ENCODE assay signal across 13 cellular contexts in genomic region chr2:6186332-6187100, GRCh38.
DNase-seq lines count a peak whose midpoint lies in the region; ATAC-seq and TF ChIP-seq lines count a peak whose summit lies in the region.
"Had no signal": no experiment of that assay in that cellular context is flagged by ENCODE, and none has a peak within 500 bp of the region (broad histone marks: within the 10 kb centered on the region; RNA-seq: fewer than 3 reads in every experiment).

No MANE protein-coding gene starts in this region.

- no peak overlapping the region for H3K9ac ChIP-seq in neuronal stem cell (ENCODE audit: low read depth, low read length, poor library complexity)

- H2BK12ac ChIP-seq in neuronal stem cell (ENCODE audit: low read length), result no peak overlapping the region

- H3K18ac ChIP-seq in neuronal stem cell (ENCODE audit: low read length), result no peak overlapping the region

- H3K4me3 ChIP-seq in RWPE2 (ENCODE audit: severe bottlenecking) (no peak overlapping the region), neuronal stem cell (ENCODE audit: low read length in 2 of 2) (no peak overlapping the region)
- H3K4me3 ChIP-seq: esophagus squamous epithelium had no signal

- no peak overlapping the region for H3K4ac ChIP-seq in neuronal stem cell (ENCODE audit: low read length)

- no peak overlapping the region for H4K8ac ChIP-seq in neuronal stem cell (ENCODE audit: low read depth, low read length)

- peak; percentile 66 for DNase-seq in Caki2 (ENCODE audit: low read depth)
- no peak for DNase-seq in RWPE2 (ENCODE audit: low spot score)
- DNase-seq in cardiac septum (ENCODE audit: low spot score), result peak; percentile 79
- DNase-seq in neuronal stem cell (ENCODE audit: low spot score), result no peak
- DNase-seq in NCI-H1417 (lab: John Stamatoyannopoulos, UW), result no peak
- no peak for DNase-seq in GM19240 (ENCODE audit: insufficient read length, low spot score)
- no peak for DNase-seq in stimulated activated CD4-positive, alpha-beta T cell treated with anti-CD3 and anti-CD28 coated beads, Interleukin-4, amount 100 ng/mL, for 1 hour
- DNase-seq: activated CD4-positive, alpha-beta T cell treated with anti-CD3 and anti-CD28 coated beads, Interleukin-2, amount 10 ng/mL, durations not matched to agents 7 days and 5 days; activated naive CD4-positive, alpha-beta T cell treated with anti-CD3 and anti-CD28 coated beads, Interleukin-2, amount 50 U/mL, for 16 hours; AML-193; esophagus squamous epithelium; NCI-H2029 had no signal

- ATAC-seq in RWPE2 (ENCODE audit: low read depth) (peak; percentile 98), GM18873 (IDR thresholded peaks at IDR 0.05; ENCODE audit: low FRiP score, unreplicated experiment) (no peak)

- H3K23ac ChIP-seq in neuronal stem cell (ENCODE audit: low read depth, low read length, poor library complexity), result no peak overlapping the region

- H3K14ac ChIP-seq in neuronal stem cell (ENCODE audit: low read length), result no peak overlapping the region

- H3K27me3 ChIP-seq in RWPE2 (ENCODE audit: insufficient read depth, poor library complexity, severe bottlenecking) (no peaks in the 10 kb centered on the region), neuronal stem cell (ENCODE audit: control insufficient read depth in 3 of 3, insufficient read depth in 3 of 3, low read depth in 1 of 3, low read length in 3 of 3) (no peaks in the 10 kb centered on the region)
- H3K27me3 ChIP-seq: esophagus squamous epithelium had no signal

- WGBS in neuronal stem cell (ENCODE audit: extremely low coverage in 2 of 2, insufficient read length in 2 of 2, insufficient replicate concordance in 1 of 2), 2 donors, result no CpG with 5 or more reads among the region's 7 CpGs

- H3K27ac ChIP-seq in RWPE2 (ENCODE audit: poor library complexity, severe bottlenecking) (peak overlapping the region; percentile 79), neuronal stem cell (replicated peaks; ENCODE audit: low read length) (no peak overlapping the region)

- H3K4me2 ChIP-seq in neuronal stem cell (ENCODE audit: insufficient read depth, low read length, poor library complexity, severe bottlenecking), result no peak overlapping the region

- in situ Hi-C loops in Caki2 (cut with HindIII; ENCODE audit: low pct_unique_long_range_greater_than_20kb, low sequenced_read_pairs), result no loop called here

- H2BK120ac ChIP-seq in neuronal stem cell (ENCODE audit: low read depth, low read length), result no peak overlapping the region

- H3K4me1 ChIP-seq in RWPE2 (ENCODE audit: insufficient read depth, poor library complexity, severe bottlenecking), result peaks cover 15% of the 10 kb centered on the region
- H3K4me1 ChIP-seq in neuronal stem cell (ENCODE audit: control insufficient read depth in 2 of 2, insufficient read depth in 1 of 2, low read depth in 1 of 2, low read length in 2 of 2), result peaks cover 11 to 28% of the 10 kb centered on the region in 2 donors
- H3K4me1 ChIP-seq: esophagus squamous epithelium had no signal

- H3K36me3 ChIP-seq in RWPE2 (ENCODE audit: low read depth) (no peaks in the 10 kb centered on the region), neuronal stem cell (replicated peaks in 1 of 2; ENCODE audit: control insufficient read depth in 2 of 2, insufficient read depth in 2 of 2, low read length in 2 of 2) (no peaks in the 10 kb centered on the region)
- H3K36me3 ChIP-seq: esophagus squamous epithelium had no signal

- peak overlapping the region; percentile 6 for H2AK5ac ChIP-seq in neuronal stem cell (ENCODE audit: low read depth, low read length)

- no peak overlapping the region for H2BK5ac ChIP-seq in neuronal stem cell (ENCODE audit: low read length)

- peak overlapping the region; percentile 39 for H2AFZ ChIP-seq in neuronal stem cell (ENCODE audit: low read length)

- H3K79me1 ChIP-seq in neuronal stem cell (ENCODE audit: low read depth, low read length), result no peaks in the 10 kb centered on the region

- H3K9me3 ChIP-seq in RWPE2 (ENCODE audit: severe bottlenecking) (no peaks in the 10 kb centered on the region), neuronal stem cell (replicated peaks in 1 of 2; ENCODE audit: control insufficient read depth in 2 of 2, insufficient read depth in 1 of 2, low read depth in 1 of 2, low read length in 2 of 2) (no peaks in the 10 kb centered on the region)
- H3K9me3 ChIP-seq: esophagus squamous epithelium had no signal

- intact Hi-C loops in cardiac septum (cut with DNase I), result no loop called here

- H2BK15ac ChIP-seq in neuronal stem cell (ENCODE audit: low read length), result no peak overlapping the region

- no peak for TF ChIP-seq CTCF in RWPE2 (IDR thresholded peaks at IDR 0.05; ENCODE audit: poor library complexity, severe bottlenecking)

- H4K91ac ChIP-seq in neuronal stem cell (ENCODE audit: low read depth, low read length, poor library complexity), result no peak overlapping the region

Comparison
In these comparisons a context has a peak if more than half of its experiments do, and no peak if none do; other contexts are left out.
1. DNase-seq: peak in Caki2 (single experiment) and cardiac septum (single experiment); none in RWPE2 (single experiment), neuronal stem cell (single experiment), NCI-H1417 (0 of 3), GM19240 (single experiment) and stimulated activated CD4-positive, alpha-beta T cell treated with anti-CD3 and anti-CD28 coated beads, Interleukin-4, amount 100 ng/mL, for 1 hour (single experiment).